Comparison of ENCODE assay signal across 13 cellular contexts in genomic region chr3:105842449-105842848, GRCh38.
"Had no signal": no experiment of that assay in that cellular context is flagged by ENCODE, and none has a peak within 500 bp of the region (broad histone marks: within the 10 kb centered on the region; RNA-seq: fewer than 3 reads in every experiment).

No MANE protein-coding gene starts in this region.

- DNase-seq: activated CD4-positive, alpha-beta memory T cell treated with anti-CD3 and anti-CD28 coated beads, Interleukin-2, amount 10 ng/mL, durations not matched to agents 7 days and 5 days; activated CD4-positive, alpha-beta T cell treated with anti-CD3 and anti-CD28 coated beads for 1 hour; activated CD8-positive, alpha-beta memory T cell treated with anti-CD3 and anti-CD28 coated beads, Interleukin-2, amount 50 U/mL, for 48 hours; activated effector memory CD4-positive, alpha-beta T cell treated with Interleukin-2 at 50 U/mL for 16 hours; aorta; esophagus squamous epithelium; left colon; mammary epithelial cell; stimulated activated CD4-positive, alpha-beta T cell treated with anti-CD3 and anti-CD28 coated beads, Interleukin-4, amount 100 ng/mL, for 1 hour; stimulated activated CD8-positive, alpha-beta memory T cell treated with anti-CD3 and anti-CD28 coated beads, Interleukin-4, amount 100 ng/mL, for 48 hours; stomach; uterus had no signal

- H3K27me3 ChIP-seq: esophagus squamous epithelium, stomach, uterus had no signal

- FAIRE-seq: bronchial epithelial cell had no signal

- H3K9me3 Mint-ChIP-seq: activated CD4-positive, alpha-beta memory T cell treated with anti-CD3 and anti-CD28 coated beads, Interleukin-2, amount 10 ng/mL, durations not matched to agents 7 days and 5 days had no signal

- H3K4me3 Mint-ChIP-seq: activated CD4-positive, alpha-beta memory T cell treated with anti-CD3 and anti-CD28 coated beads, Interleukin-2, amount 10 ng/mL, durations not matched to agents 7 days and 5 days had no signal

- H3K4me3 ChIP-seq: esophagus squamous epithelium, stomach, uterus had no signal

- H3K27ac Mint-ChIP-seq: activated CD4-positive, alpha-beta memory T cell treated with anti-CD3 and anti-CD28 coated beads, Interleukin-2, amount 10 ng/mL, durations not matched to agents 7 days and 5 days had no signal

- H3K9me3 ChIP-seq: esophagus squamous epithelium, stomach, uterus had no signal

- H3K27ac ChIP-seq: esophagus squamous epithelium, stomach, uterus had no signal

- H3K27me3 Mint-ChIP-seq: activated CD4-positive, alpha-beta memory T cell treated with anti-CD3 and anti-CD28 coated beads, Interleukin-2, amount 10 ng/mL, durations not matched to agents 7 days and 5 days had no signal

- ATAC-seq: left colon had no signal

- H3K36me3 ChIP-seq: esophagus squamous epithelium, uterus had no signal
